In genomic region chr9:101354765-101355708, GRCh38 we compare ENCODE assay signal across 24 cellular contexts. TPM values are rescaled to one million over a fixed set of nuclear protein-coding genes. Genes with fewer than 3 reads are reported as not detected.
"Had no signal": no experiment of that assay in that cellular context is flagged by ENCODE, and none has a peak within 500 bp of the region (broad histone marks: within the 10 kb centered on the region; RNA-seq: fewer than 3 reads in every experiment).

No MANE protein-coding gene starts in this region.

- FAIRE-seq: astrocyte, colon, keratinocyte had no signal

- H3K27me3 ChIP-seq: breast epithelium, dorsolateral prefrontal cortex, esophagus squamous epithelium, gastroesophageal sphincter had no signal

- ATAC-seq: gastroesophageal sphincter; heart left ventricle; sciatic nerve; stimulated activated memory B cell treated with anti-CD40 and anti-IgM and Interleukin-4, amounts not matched to agents 10 μg/mL and 1 μg/mL and 100 μg/mL, for 72 hours had no signal

- H3K36me3 Mint-ChIP-seq: activated naive CD8-positive, alpha-beta T cell treated with anti-CD3 and anti-CD28 coated beads for 36 hours; stimulated activated memory B cell treated with anti-CD40 and anti-IgM and Interleukin-4, amounts not matched to agents 10 μg/mL and 1 μg/mL and 100 μg/mL, for 72 hours; type B pancreatic cell had no signal

- H3K27me3 Mint-ChIP-seq: type B pancreatic cell had no signal

- H3K27ac Mint-ChIP-seq: activated naive CD8-positive, alpha-beta T cell treated with anti-CD3 and anti-CD28 coated beads for 36 hours; nephron progenitor cell; stimulated activated memory B cell treated with anti-CD40 and anti-IgM and Interleukin-4, amounts not matched to agents 10 μg/mL and 1 μg/mL and 100 μg/mL, for 72 hours; type B pancreatic cell had no signal

- H3K27ac ChIP-seq: breast epithelium, dorsolateral prefrontal cortex, esophagus squamous epithelium, gastroesophageal sphincter, heart left ventricle, parathyroid adenoma had no signal

- H3K9me3 Mint-ChIP-seq: central memory CD8-positive, alpha-beta T cell; nephron progenitor cell; stimulated activated memory B cell treated with anti-CD40 and anti-IgM and Interleukin-4, amounts not matched to agents 10 μg/mL and 1 μg/mL and 100 μg/mL, for 72 hours; type B pancreatic cell had no signal

- H3K9me3 ChIP-seq: breast epithelium, esophagus squamous epithelium, gastroesophageal sphincter, heart left ventricle had no signal

- H3K4me3 ChIP-seq: breast epithelium, dorsolateral prefrontal cortex, esophagus squamous epithelium, gastroesophageal sphincter, heart left ventricle, smooth muscle cell had no signal

- DNase-seq: activated CD4-positive, alpha-beta T cell treated with anti-CD3 and anti-CD28 coated beads for 4 hours; activated CD4-positive, alpha-beta T cell treated with anti-CD3 and anti-CD28 coated beads, Interleukin-2, amount 50 U/mL, for 48 hours; activated CD4-positive, CD25-positive, alpha-beta regulatory T cell; activated naive CD4-positive, alpha-beta T cell treated with Interleukin-2 at 50 U/mL for 16 hours; activated naive CD8-positive, alpha-beta T cell treated with anti-CD3 and anti-CD28 coated beads for 36 hours; activated T-cell treated with anti-CD3 and anti-CD28 coated beads, Interleukin-2, amount 50 U/mL, for 48 hours; dorsolateral prefrontal cortex; esophagus squamous epithelium; heart left ventricle; nephron progenitor cell; stimulated activated CD4-positive, alpha-beta T cell treated with anti-CD3 and anti-CD28 coated beads, Interleukin-15, amount 100 ng/mL, for 24 hours; T-helper 9 cell had no signal

- H3K4me1 ChIP-seq: breast epithelium, esophagus squamous epithelium, gastroesophageal sphincter, heart left ventricle, parathyroid adenoma had no signal

- H3K4me2 ChIP-seq: smooth muscle cell had no signal

- H3K4me3 Mint-ChIP-seq: activated naive CD8-positive, alpha-beta T cell treated with anti-CD3 and anti-CD28 coated beads for 36 hours; central memory CD8-positive, alpha-beta T cell; nephron progenitor cell; stimulated activated memory B cell treated with anti-CD40 and anti-IgM and Interleukin-4, amounts not matched to agents 10 μg/mL and 1 μg/mL and 100 μg/mL, for 72 hours; type B pancreatic cell had no signal

- H2AFZ ChIP-seq: parathyroid adenoma had no signal

- H3K4me1 Mint-ChIP-seq: activated naive CD8-positive, alpha-beta T cell treated with anti-CD3 and anti-CD28 coated beads for 36 hours; central memory CD8-positive, alpha-beta T cell; nephron progenitor cell; stimulated activated memory B cell treated with anti-CD40 and anti-IgM and Interleukin-4, amounts not matched to agents 10 μg/mL and 1 μg/mL and 100 μg/mL, for 72 hours had no signal

- H3K79me2 ChIP-seq: parathyroid adenoma had no signal

- H3K36me3 ChIP-seq: breast epithelium, esophagus squamous epithelium, gastroesophageal sphincter, heart left ventricle had no signal

- H3K9ac ChIP-seq: parathyroid adenoma had no signal

RNA-seq across cellular contexts. Expression of gene BAAT, which starts 29.8 kb away (rescaled TPM):
- total RNA-seq: esophagus squamous epithelium, lung microvascular endothelial cell, sciatic nerve, smooth muscle cell had no signal
- polyA plus RNA-seq: smooth muscle cell had no signal
